23 cellular contexts compared by ENCODE assay signal in genomic region chr1:54816130-54816529, GRCh38. TPM values are rescaled to one million over a fixed set of nuclear protein-coding genes. Genes with fewer than 3 reads are reported as not detected.
A peak's percentile ranks its signal among the peaks of the same experiment; 100 is the strongest.
DNase-seq lines count a peak whose midpoint lies in the region; ATAC-seq and TF ChIP-seq lines count a peak whose summit lies in the region.
"Had no signal": no experiment of that assay in that cellular context is flagged by ENCODE, and none has a peak within 500 bp of the region (broad histone marks: within the 10 kb centered on the region; RNA-seq: fewer than 3 reads in every experiment).

No MANE protein-coding gene starts in this region.

- TF ChIP-seq POLR2A in Peyer's patch (IDR thresholded peaks at IDR 0.05) (no peak), stomach (IDR thresholded peaks at IDR 0.05) (no peak)

- no peaks in the 10 kb centered on the region for H3K36me3 ChIP-seq in Peyer's patch
- H3K36me3 ChIP-seq in colonic mucosa: no peaks in the 10 kb centered on the region
- H3K36me3 ChIP-seq in mucosa of rectum (ENCODE audit: control insufficient read depth in 2 of 2, insufficient read depth in 2 of 2, low read length in 2 of 2): no peaks in the 10 kb centered on the region
- H3K36me3 ChIP-seq in stomach: no peaks in the 10 kb centered on the region
- H3K36me3 ChIP-seq in A673 (ENCODE audit: insufficient read depth, low read length, poor library complexity, severe bottlenecking): no peaks in the 10 kb centered on the region
- H3K36me3 ChIP-seq: BLaER1 treated with 17β-estradiol and CSF1 and Interleukin-3, amounts not matched to agents 10 nM and 100 nM had no signal

- intact Hi-C loops in colonic mucosa (cut with DNase I) (no loop called here), stomach (cut with DNase I; ENCODE audit: low total_unique reads) (no loop called here), A673 (cut with micrococcal nuclease; ENCODE audit: unreplicated experiment) (no loop called here)

- H3K9me3 ChIP-seq in Peyer's patch: no peaks in the 10 kb centered on the region
- no peaks in the 10 kb centered on the region for H3K9me3 ChIP-seq in colonic mucosa
- no peaks in the 10 kb centered on the region for H3K9me3 ChIP-seq in mucosa of rectum (ENCODE audit: control insufficient read depth in 2 of 2, low read length in 2 of 2)
- no peaks in the 10 kb centered on the region for H3K9me3 ChIP-seq in stomach
- H3K9me3 ChIP-seq in A673 (ENCODE audit: low read depth, low read length, poor library complexity, severe bottlenecking): no peaks in the 10 kb centered on the region
- H3K9me3 ChIP-seq: BLaER1 treated with 17β-estradiol and CSF1 and Interleukin-3, amounts not matched to agents 10 nM and 100 nM had no signal

- H3K4me1 ChIP-seq in Peyer's patch (peaks cover 0 to 14% (median 5%) of the 10 kb centered on the region in 4 donors), colonic mucosa (no peaks in the 10 kb centered on the region), mucosa of rectum (ENCODE audit: control insufficient read depth in 2 of 2, insufficient read depth in 2 of 2, low read length in 2 of 2) (peaks cover 27 to 35% of the 10 kb centered on the region in 2 donors), stomach (no peaks in the 10 kb centered on the region), A673 (ENCODE audit: insufficient read depth, low read length, poor library complexity, severe bottlenecking) (peaks cover 9% of the 10 kb centered on the region)

- CTCF ChIA-PET in A673 (lab: Charles Lee): no interaction called here

- H3K36me3 Mint-ChIP-seq in T-helper 2 cell treated with Interferon-gamma antibody and Interleukin-4, amounts not matched to agents 5 μg/mL and 100 μg/mL, for 36 hours (ENCODE audit: low read depth): no peaks in the 10 kb centered on the region

- H3K4me1 Mint-ChIP-seq in T-helper 2 cell treated with Interferon-gamma antibody and Interleukin-4, amounts not matched to agents 5 μg/mL and 100 μg/mL, for 36 hours (ENCODE audit: low read depth): peaks cover 11% of the 10 kb centered on the region

- H3K9ac ChIP-seq in colonic mucosa (ENCODE audit: low read depth in 2 of 2, low read length in 2 of 2): peak overlapping the region in 1 of 2 donors; percentile 21
- H3K9ac ChIP-seq in mucosa of rectum (ENCODE audit: low read depth in 1 of 2, low read length in 2 of 2): no peak overlapping the region
- H3K9ac ChIP-seq: BLaER1 treated with 17β-estradiol and CSF1 and Interleukin-3, amounts not matched to agents 10 nM and 100 nM had no signal

- H3K27me3 ChIP-seq in Peyer's patch (no peaks in the 10 kb centered on the region), colonic mucosa (no peaks in the 10 kb centered on the region), mucosa of rectum (ENCODE audit: control insufficient read depth in 2 of 2, insufficient read depth in 2 of 2, low read length in 2 of 2) (no peaks in the 10 kb centered on the region), stomach (no peaks in the 10 kb centered on the region), A673 (replicated peaks; ENCODE audit: insufficient read depth, low read depth, low read length, poor library complexity) (no peaks in the 10 kb centered on the region)
- H3K27me3 ChIP-seq: BLaER1 treated with 17β-estradiol and CSF1 and Interleukin-3, amounts not matched to agents 10 nM and 100 nM had no signal

- POLR2A ChIA-PET in A673 (lab: Charles Lee; ENCODE audit: low non-redundant PET): no interaction called here

- ATAC-seq in GM18519 (IDR thresholded peaks at IDR 0.05; ENCODE audit: low FRiP score, unreplicated experiment) (no peak), HG03378 (IDR thresholded peaks at IDR 0.05; ENCODE audit: unreplicated experiment) (no peak)

- no TSS peak for BruUV-seq in A673 (replicated peaks; lab: Mats Ljungman, UMichigan)

- no peak for TF ChIP-seq CTCF in Peyer's patch (IDR thresholded peaks at IDR 0.05)
- TF ChIP-seq CTCF in colonic mucosa (IDR thresholded peaks at IDR 0.05): no peak
- no peak for TF ChIP-seq CTCF in stomach (IDR thresholded peaks at IDR 0.05)
- TF ChIP-seq CTCF in A673 (conservative IDR thresholded peaks at IDR 0.05; ENCODE audit: low read depth, low read length): no peak

- no peaks in the 10 kb centered on the region for H3K9me3 Mint-ChIP-seq in T-helper 2 cell treated with Interferon-gamma antibody and Interleukin-4, amounts not matched to agents 5 μg/mL and 100 μg/mL, for 36 hours
- H3K9me3 Mint-ChIP-seq: CD4-positive, alpha-beta T cell had no signal

- no peaks in the 10 kb centered on the region for H3K27me3 Mint-ChIP-seq in T-helper 2 cell treated with Interferon-gamma antibody and Interleukin-4, amounts not matched to agents 5 μg/mL and 100 μg/mL, for 36 hours (ENCODE audit: low read depth)
- H3K27me3 Mint-ChIP-seq: CD4-positive, alpha-beta T cell had no signal

- peak in 1 of 3 donors; percentile 35 for DNase-seq in Peyer's patch
- DNase-seq in colonic mucosa: no peak
- DNase-seq in stomach: peak; percentile 15
- DNase-seq in A673 (ENCODE audit: low spot score): no peak
- no peak for DNase-seq in T-helper 2 cell treated with Interferon-gamma antibody and Interleukin-4, amounts not matched to agents 5 μg/mL and 100 μg/mL, for 36 hours (ENCODE audit: low spot score)
- DNase-seq: AML-193; CD4-positive, alpha-beta T cell; GF-D8; NCI-H1092; NCI-H1417 treated with DMSO at 0.1 percent for 48 hours; NCI-H1694 treated with DMSO at 0.1 percent for 48 hours; NCI-H2081; NCI-H2171; NCI-H226; NCI-H510A; NCI-H69; SHP77 had no signal

- 54 to 77% (median 61%) methylated on average over 6 of the region's 6 CpGs for WGBS in stomach, 5 donors

- TF ChIP-seq EP300 in stomach (IDR thresholded peaks at IDR 0.05): no peak

- no peak overlapping the region for H3K4me3 Mint-ChIP-seq in T-helper 2 cell treated with Interferon-gamma antibody and Interleukin-4, amounts not matched to agents 5 μg/mL and 100 μg/mL, for 36 hours
- H3K4me3 Mint-ChIP-seq: CD4-positive, alpha-beta T cell had no signal

- H3K4me3 ChIP-seq in Peyer's patch (peak overlapping the region in 1 of 4 donors; percentile 22), colonic mucosa (no peak overlapping the region), mucosa of rectum (ENCODE audit: low read length in 2 of 2) (no peak overlapping the region), stomach (no peak overlapping the region), A673 (ENCODE audit: low read depth, low read length, poor library complexity, severe bottlenecking) (no peak overlapping the region)
- H3K4me3 ChIP-seq: BLaER1 treated with 17β-estradiol and CSF1 and Interleukin-3, amounts not matched to agents 10 nM and 100 nM had no signal

- peak overlapping the region in 3 of 4 donors; percentile 59 to 90 (median 85) for H3K27ac ChIP-seq in Peyer's patch
- H3K27ac ChIP-seq in colonic mucosa: peak overlapping the region; percentile 42
- H3K27ac ChIP-seq in mucosa of rectum (ENCODE audit: low read depth in 2 of 2, low read length in 2 of 2): peak overlapping the region; percentile 84 to 85
- no peak overlapping the region for H3K27ac ChIP-seq in stomach
- no peak overlapping the region for H3K27ac ChIP-seq in A673 (ENCODE audit: low read depth, low read length, poor library complexity, severe bottlenecking)
- H3K27ac ChIP-seq: BLaER1 treated with 17β-estradiol and CSF1 and Interleukin-3, amounts not matched to agents 10 nM and 100 nM; RWPE1 had no signal

- H3K27ac Mint-ChIP-seq in T-helper 2 cell treated with Interferon-gamma antibody and Interleukin-4, amounts not matched to agents 5 μg/mL and 100 μg/mL, for 36 hours: no peak overlapping the region
- H3K27ac Mint-ChIP-seq: CD4-positive, alpha-beta T cell had no signal

RNA-seq across cellular contexts. Expression of gene TTC22, which starts 15.0 kb away (rescaled TPM):
- 100 to 1,000 TPM in 2 of 4 donors, 10 to 100 TPM in 2; 15.7 to 136 (median 102) TPM for total RNA-seq in Peyer's patch
- 10 to 100 TPM; 52.4 to 80.6 TPM for total RNA-seq in colonic mucosa
- total RNA-seq in stomach: 10 to 100 TPM in 3 of 5 donors, 1 to 10 TPM in 2; 6.7 to 65.2 (median 27.4) TPM
- 10 to 100 TPM in 2 of 3 donors, 1 to 10 TPM in 1; 4.2 to 26.1 (median 17.2) TPM for polyA plus RNA-seq in stomach
- not detected in 2 replicates for total RNA-seq in A673 (2021)
- total RNA-seq: SK-MEL-5 had no signal

RNA-seq across cellular contexts. Expression of gene PARS2, which starts 51.8 kb away (rescaled TPM):
- total RNA-seq in Peyer's patch (10 to 100 TPM in 1 of 4 donors, 1 to 10 TPM in 3; 1.7 to 10.0 (median 5.8) TPM), colonic mucosa (10 to 100 TPM; 11.1 to 11.2 TPM), stomach (1 to 10 TPM in 2 of 5 donors, under 1 TPM in 2, not detected in 1; 0.29 to 3.6 (median 0.77) TPM), A673 (2021) (6.9 and 7.0 TPM in 2 replicates)
- 1 to 10 TPM; 1.8 to 2.4 (median 2.2) TPM for polyA plus RNA-seq in stomach
- total RNA-seq: CD4-positive, alpha-beta T cell had no signal

Comparison
In these comparisons a context has a peak if more than half of its experiments do, and no peak if none do; other contexts are left out.
1. H3K27ac ChIP-seq: peak in Peyer's patch (3 of 4), colonic mucosa (single experiment) and mucosa of rectum (2 of 2); none in stomach (0 of 5) and A673 (single experiment).